ENCODE assay signal across 19 cellular contexts in the genomic region with DNA sequence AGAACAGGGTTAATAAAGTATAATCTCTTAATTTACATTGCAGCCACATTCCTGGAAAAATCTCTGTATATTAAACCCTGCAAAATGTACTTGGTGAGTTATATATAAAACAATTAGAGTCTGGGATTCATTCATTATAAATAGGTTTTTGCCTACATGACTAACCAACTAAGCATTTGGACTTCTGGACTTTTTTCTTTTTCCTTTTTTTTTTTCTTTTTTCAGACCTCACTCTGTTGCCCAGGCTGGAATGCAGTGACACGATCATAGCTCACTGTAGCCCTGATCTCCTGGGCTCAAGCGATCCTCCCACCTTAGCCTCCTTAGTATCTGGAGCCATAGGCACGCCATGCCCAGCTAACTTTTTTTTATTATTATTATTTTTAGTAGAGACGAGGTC. TPM values are rescaled to one million over a fixed set of nuclear protein-coding genes. Genes with fewer than 3 reads are reported as not detected.
A peak's percentile ranks its signal among the peaks of the same experiment; 100 is the strongest.
DNase-seq lines count a peak whose midpoint lies in the region; ATAC-seq and TF ChIP-seq lines count a peak whose summit lies in the region.
"Had no signal": no experiment of that assay in that cellular context is flagged by ENCODE, and none has a peak within 500 bp of the region (broad histone marks: within the 10 kb centered on the region; RNA-seq: fewer than 3 reads in every experiment).

No MANE protein-coding gene starts in this region.

- peaks cover 29% of the 10 kb centered on the region for H3F3A ChIP-seq in GM23248 (ENCODE audit: insufficient read depth)

- H3K9me2 ChIP-seq in GM23248 (ENCODE audit: insufficient read depth), result no peaks in the 10 kb centered on the region

- 55 to 65% methylated on average over 4 of the region's 4 CpGs for WGBS in GM23248 (ENCODE audit: low coverage in 1 of 2, low lambda C conversion rate in 2 of 2, missing lambda C conversion rate in 2 of 2), 2 experiments

- no peak overlapping the region for H2AFZ ChIP-seq in GM23248

- ATAC-seq in SK-N-SH treated with all-trans-retinoic acid at 6 μM for 48 hours (peak; percentile 5; the same call in 2 of the 3 replicates), thoracic aorta (ENCODE audit: insufficient number of reproducible peaks, low FRiP score, low read depth) (peak; percentile 11)
- ATAC-seq: activated naive CD8-positive, alpha-beta T cell treated with anti-CD3 and anti-CD28 coated beads, Interleukin-2, amount 50 U/mL, for 24 hours; gastroesophageal sphincter; T-helper 17 cell had no signal

- TF ChIP-seq CTCF in thoracic aorta (IDR thresholded peaks at IDR 0.05), result no peak

- no peaks in the 10 kb centered on the region for H4K20me1 ChIP-seq in GM23248 (ENCODE audit: insufficient read depth)

- H3K27ac ChIP-seq in GM23248 (peak overlapping the region; percentile 60), thoracic aorta (peak overlapping the region in 1 of 2 donors; percentile 57)
- H3K27ac ChIP-seq: gastroesophageal sphincter, ovary had no signal

- H3K27me3 ChIP-seq in GM23248 (replicated peaks; ENCODE audit: insufficient read depth) (no peaks in the 10 kb centered on the region), thoracic aorta (replicated peaks; ENCODE audit: insufficient read depth) (no peaks in the 10 kb centered on the region)
- H3K27me3 ChIP-seq: gastroesophageal sphincter, ovary had no signal

- in situ Hi-C loops in GM23248 (cut with MboI), result no loop called here

- no peak overlapping the region for H3K9ac ChIP-seq in GM23248

- DNase-seq in GM23248, result peak; percentile 79
- peak; percentile 62 for DNase-seq in fibroblast of peridontal ligament (ENCODE audit: extremely low read depth)
- no peak for DNase-seq in thoracic aorta (ENCODE audit: low spot score)
- DNase-seq in NCI-H1092 treated with DMSO at 0.1 percent for 48 hours (lab: John Stamatoyannopoulos, UW), result no peak
- DNase-seq in stimulated activated naive CD4-positive, alpha-beta T cell treated with Interleukin-2 at 50 U/mL for 16 hours (lab: John Stamatoyannopoulos, UW), result no peak
- DNase-seq in NCI-H2081 (lab: John Stamatoyannopoulos, UW), result no peak
- DNase-seq: activated CD4-positive, CD25-positive, alpha-beta regulatory T cell; activated naive CD8-positive, alpha-beta T cell treated with anti-CD3 and anti-CD28 coated beads, Interleukin-2, amount 50 U/mL, for 24 hours; CD4-positive, CD25-positive, alpha-beta regulatory T cell; DMS53; endodermal cell; NCI-H1436; NCI-H345; ovary; Right ventricle myocardium superior; T-helper 17 cell had no signal

- H3K4me1 ChIP-seq in GM23248 (ENCODE audit: insufficient read depth) (peaks cover 33% of the 10 kb centered on the region), thoracic aorta (ENCODE audit: control insufficient read depth in 1 of 2, low read depth in 2 of 2) (peaks cover 35 to 47% of the 10 kb centered on the region in 2 donors)

- H3K4me3 ChIP-seq in GM23248 (no peak overlapping the region), thoracic aorta (no peak overlapping the region)
- H3K4me3 ChIP-seq: gastroesophageal sphincter, lung, ovary had no signal

- peak overlapping the region; percentile 1 for H3K4me2 ChIP-seq in GM23248 (ENCODE audit: unreplicated experiment)

- H3K79me2 ChIP-seq in GM23248 (ENCODE audit: insufficient read depth), result peaks cover 90% of the 10 kb centered on the region

- no peaks in the 10 kb centered on the region for H3K36me3 ChIP-seq in GM23248 (ENCODE audit: low read depth)
- no peaks in the 10 kb centered on the region for H3K36me3 ChIP-seq in thoracic aorta
- H3K36me3 ChIP-seq: ovary had no signal

- no peaks in the 10 kb centered on the region for H3K9me3 ChIP-seq in GM23248 (ENCODE audit: low read depth)
- no peaks in the 10 kb centered on the region for H3K9me3 ChIP-seq in thoracic aorta
- H3K9me3 ChIP-seq: gastroesophageal sphincter, ovary had no signal

TF ChIP-seq in SK-N-SH treated with all-trans-retinoic acid at 6 μM for 48 hours, 23 proteins besides CTCF, POLR2A, EP300 and RAD21:
- TF ChIP-seq GLIS3 (CRISPR knock-in tag; IDR thresholded peaks at IDR 0.05), result no peak
- TF ChIP-seq ZNF565 (CRISPR knock-in tag; conservative IDR thresholded peaks at IDR 0.05; ENCODE audit: low read depth), result no peak
- TF ChIP-seq RARB (CRISPR knock-in tag; IDR thresholded peaks at IDR 0.05), result no peak
- TF ChIP-seq, protein P1, sequence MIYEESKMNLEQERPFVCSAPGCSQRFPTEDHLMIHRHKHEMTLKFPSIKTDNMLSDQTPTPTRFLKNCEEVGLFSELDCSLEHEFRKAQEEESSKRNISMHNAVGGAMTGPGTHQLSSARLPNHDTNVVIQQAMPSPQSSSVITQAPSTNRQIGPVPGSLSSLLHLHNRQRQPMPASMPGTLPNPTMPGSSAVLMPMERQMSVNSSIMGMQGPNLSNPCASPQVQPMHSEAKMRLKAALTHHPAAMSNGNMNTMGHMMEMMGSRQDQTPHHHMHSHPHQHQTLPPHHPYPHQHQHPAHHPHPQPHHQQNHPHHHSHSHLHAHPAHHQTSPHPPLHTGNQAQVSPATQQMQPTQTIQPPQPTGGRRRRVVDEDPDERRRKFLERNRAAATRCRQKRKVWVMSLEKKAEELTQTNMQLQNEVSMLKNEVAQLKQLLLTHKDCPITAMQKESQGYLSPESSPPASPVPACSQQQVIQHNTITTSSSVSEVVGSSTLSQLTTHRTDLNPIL (CRISPR knock-in tag; IDR thresholded peaks at IDR 0.05; ENCODE audit: low read depth), result 0 out of 2 replicates have a peak, but pooled peaks have one; percentile 20
- TF ChIP-seq, protein P2, sequence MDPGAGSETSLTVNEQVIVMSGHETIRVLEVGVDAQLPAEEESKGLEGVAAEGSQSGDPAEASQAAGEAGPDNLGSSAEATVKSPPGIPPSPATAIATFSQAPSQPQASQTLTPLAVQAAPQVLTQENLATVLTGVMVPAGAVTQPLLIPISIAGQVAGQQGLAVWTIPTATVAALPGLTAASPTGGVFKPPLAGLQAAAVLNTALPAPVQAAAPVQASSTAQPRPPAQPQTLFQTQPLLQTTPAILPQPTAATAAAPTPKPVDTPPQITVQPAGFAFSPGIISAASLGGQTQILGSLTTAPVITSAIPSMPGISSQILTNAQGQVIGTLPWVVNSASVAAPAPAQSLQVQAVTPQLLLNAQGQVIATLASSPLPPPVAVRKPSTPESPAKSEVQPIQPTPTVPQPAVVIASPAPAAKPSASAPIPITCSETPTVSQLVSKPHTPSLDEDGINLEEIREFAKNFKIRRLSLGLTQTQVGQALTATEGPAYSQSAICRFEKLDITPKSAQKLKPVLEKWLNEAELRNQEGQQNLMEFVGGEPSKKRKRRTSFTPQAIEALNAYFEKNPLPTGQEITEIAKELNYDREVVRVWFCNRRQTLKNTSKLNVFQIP (CRISPR knock-in tag; IDR thresholded peaks at IDR 0.05; ENCODE audit: borderline replicate concordance, low read depth), result no peak
- TF ChIP-seq ZFP3 (CRISPR knock-in tag; IDR thresholded peaks at IDR 0.05), result no peak
- TF ChIP-seq ESRRG (CRISPR knock-in tag; IDR thresholded peaks at IDR 0.05), result no peak
- TF ChIP-seq ARNTL (CRISPR knock-in tag; IDR thresholded peaks at IDR 0.05; ENCODE audit: borderline replicate concordance, low read depth), result no peak
- peak; percentile 80 for TF ChIP-seq ISL1 (CRISPR knock-in tag; IDR thresholded peaks at IDR 0.05)
- no peak for TF ChIP-seq ZNF8 (CRISPR knock-in tag; IDR thresholded peaks at IDR 0.05)
- TF ChIP-seq ZFP30 (CRISPR knock-in tag; IDR thresholded peaks at IDR 0.05), result no peak
TF ChIP-seq in SK-N-SH treated with all-trans-retinoic acid at 6 μM for 48 hours: peak in this region for 2.

RNA-seq across cellular contexts. Expression of a gene that starts 4.5 kb away (rescaled TPM):
- total RNA-seq in GM23248 (2014; rRNA removed; shearing (Covaris generic)), result 51.1 and 51.5 TPM in 2 replicates
- polyA plus RNA-seq in GM23248 (2016; fragmentation: Nextera tagmentation; extraction: Ambion mirVana), result 17.1 and 17.8 TPM in 2 replicates
- 10 to 100 TPM; 47.4 to 49.5 TPM for total RNA-seq in thoracic aorta

Comparison
In these comparisons a context has a peak if more than half of its experiments do, and no peak if none do; other contexts are left out.
1. DNase-seq: peak in GM23248 (single experiment) and fibroblast of peridontal ligament (single experiment); none in thoracic aorta (single experiment), NCI-H1092 treated with DMSO at 0.1 percent for 48 hours (single experiment), stimulated activated naive CD4-positive, alpha-beta T cell treated with Interleukin-2 at 50 U/mL for 16 hours (single experiment) and NCI-H2081 (0 of 2).